ENCODE assay signal across 34 cellular contexts in the genomic region with DNA sequence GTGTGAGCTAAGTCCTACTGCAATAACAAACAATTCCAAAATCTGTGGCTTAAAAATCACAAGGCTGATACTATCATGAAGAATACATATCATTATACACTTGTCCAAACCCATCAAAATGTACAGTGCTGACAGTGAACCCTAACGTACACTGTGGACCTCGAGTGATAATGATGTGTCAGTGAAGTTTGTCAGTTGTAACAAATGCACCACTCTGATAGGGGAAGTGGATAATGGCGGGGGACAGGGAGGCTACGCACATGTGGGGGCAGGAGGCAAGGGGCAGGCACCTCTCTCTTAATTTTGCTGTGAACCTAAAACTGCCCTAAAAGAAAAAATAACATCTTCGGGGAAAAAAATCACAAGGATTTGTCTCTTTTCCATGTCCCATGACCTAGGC.
A peak's percentile ranks its signal among the peaks of the same experiment; 100 is the strongest.
DNase-seq lines count a peak whose midpoint lies in the region; ATAC-seq, FAIRE-seq and TF ChIP-seq lines count a peak whose summit lies in the region.
"Had no signal": no experiment of that assay in that cellular context is flagged by ENCODE, and none has a peak within 500 bp of the region (broad histone marks: within the 10 kb centered on the region; RNA-seq: fewer than 3 reads in every experiment).

No MANE protein-coding gene starts in this region.

- no peak for TF ChIP-seq CTCF in K562 (IDR thresholded peaks at IDR 0.05 in 2 of 3, conservative IDR thresholded peaks at IDR 0.05 in 1 of 3; ENCODE audit: insufficient read depth in 2 of 3, low read depth in 1 of 3, low read length in 3 of 3)

- in situ Hi-C loops in K562 (cut with MboI): no loop called here

- H3K27ac ChIP-seq in Karpas-422 (ENCODE audit: low read length): peak overlapping the region; percentile 36
- no peak overlapping the region for H3K27ac ChIP-seq in K562 (ENCODE audit: extremely low read depth, low read depth, low read length)
- H3K27ac ChIP-seq: 22Rv1; A549; BLaER1; BLaER1 treated with 17β-estradiol and CSF1 and Interleukin-3, amounts not matched to agents 10 nM and 100 nM; C4-2B had no signal

- TF ChIP-seq POLR2A in GM12891 (IDR thresholded peaks at IDR 0.05; ENCODE audit: low read depth, low read length) (no peak), K562 (conservative IDR thresholded peaks at IDR 0.05) (no peak)

- peak overlapping the region; percentile 5 for H3K4me2 ChIP-seq in Karpas-422 (ENCODE audit: low read depth, low read length, poor library complexity, severe bottlenecking)
- no peak overlapping the region for H3K4me2 ChIP-seq in K562 (ENCODE audit: insufficient read depth, low read length)
- H3K4me2 ChIP-seq: A549 had no signal

- intact Hi-C loops in K562 (cut with micrococcal nuclease): no loop called here

- POLR2A ChIA-PET in K562 (lab: Yijun Ruan, JAX): no interaction called here

- H3K9ac ChIP-seq in Karpas-422 (ENCODE audit: low read length) (no peak overlapping the region), K562 (ENCODE audit: insufficient read depth in 1 of 2, low read depth in 2 of 2, low read length in 2 of 2) (no peak overlapping the region)
- H3K9ac ChIP-seq: BLaER1; BLaER1 treated with 17β-estradiol and CSF1 and Interleukin-3, amounts not matched to agents 10 nM and 100 nM had no signal

- H3K9me1 ChIP-seq in K562 (ENCODE audit: control insufficient read depth, insufficient read depth, low read length): no peaks in the 10 kb centered on the region

- no peaks in the 10 kb centered on the region for H4K20me1 ChIP-seq in Karpas-422 (ENCODE audit: insufficient read depth, low read depth, low read length)
- no peaks in the 10 kb centered on the region; the same call in 1 of the 2 replicates for H4K20me1 ChIP-seq in K562 (replicated peaks; ENCODE audit: control insufficient read depth, insufficient read depth, low read length)
- H4K20me1 ChIP-seq: BLaER1 had no signal

- no peak for TF ChIP-seq RAD21 in K562 (CRISPR knock-in tag; conservative IDR thresholded peaks at IDR 0.05 in 1 of 2, IDR thresholded peaks at IDR 0.05 in 1 of 2)

- BruUV-seq in K562 (replicated peaks; lab: Mats Ljungman, UMichigan): no TSS peak

- H3K27me3 ChIP-seq in Karpas-422 (ENCODE audit: low read length) (no peaks in the 10 kb centered on the region), K562 (ENCODE audit: control insufficient read depth in 2 of 2, insufficient read depth in 2 of 2, low read length in 2 of 2) (no peaks in the 10 kb centered on the region)
- H3K27me3 ChIP-seq: BE2C; BLaER1; BLaER1 treated with 17β-estradiol and CSF1 and Interleukin-3, amounts not matched to agents 10 nM and 100 nM had no signal

- 20% methylated on average over 5 of the region's 5 CpGs for WGBS in K562 (ENCODE audit: insufficient coverage, low coverage, missing lambda C conversion rate)

- H3K4me1 ChIP-seq in Karpas-422 (ENCODE audit: low read length) (peaks cover 54% of the 10 kb centered on the region), K562 (replicated peaks in 1 of 2; ENCODE audit: control insufficient read depth in 2 of 2, insufficient read depth in 2 of 2, low read length in 2 of 2) (peaks cover 0 to 3% of the 10 kb centered on the region in 2 experiments; a peak in 2 of 5 replicates)
- H3K4me1 ChIP-seq: A549, Caco-2 had no signal

- H3K36me3 ChIP-seq in Karpas-422 (ENCODE audit: insufficient read depth, low read length) (no peaks in the 10 kb centered on the region), K562 (ENCODE audit: control insufficient read depth, insufficient read depth, low read length) (peaks cover 4% of the 10 kb centered on the region; the same call in 1 of the 3 replicates)
- H3K36me3 ChIP-seq: BE2C had no signal

- H3K9me3 ChIP-seq in Karpas-422 (ENCODE audit: low read length): no peaks in the 10 kb centered on the region
- H3K9me3 ChIP-seq in K562 (replicated peaks; ENCODE audit: control insufficient read depth, insufficient read depth, low read depth, low read length): no peaks in the 10 kb centered on the region
- H3K9me3 ChIP-seq: A549, BE2C, Caco-2 had no signal

- CTCF ChIA-PET in K562 (lab: Yijun Ruan, JAX; ENCODE audit: low intra/inter-chr PET ratio): no interaction called here

- H2AFZ ChIP-seq in Karpas-422 (ENCODE audit: low read length) (no peak overlapping the region), K562 (ENCODE audit: low read depth, low read length) (no peak overlapping the region)

- peak; percentile 55; the same call in 2 of the 3 replicates for ATAC-seq in K562
- ATAC-seq: A549; CD8-positive, alpha-beta T cell had no signal

- TF ChIP-seq EP300 in K562 (IDR thresholded peaks at IDR 0.05; ENCODE audit: low read length): no peak

- H3K4me3 ChIP-seq in Karpas-422 (ENCODE audit: low read length): no peak overlapping the region
- no peak overlapping the region for H3K4me3 ChIP-seq in K562
- H3K4me3 ChIP-seq: A549; BLaER1; BLaER1 treated with 17β-estradiol and CSF1 and Interleukin-3, amounts not matched to agents 10 nM and 100 nM had no signal

- DNase-seq in GM12891 (ENCODE audit: insufficient read length, low spot score) (no peak), HTR-8/SVneo (ENCODE audit: insufficient read length, low spot score) (no peak), Karpas-422 (no peak), K562 (ENCODE audit: extremely low read depth in 1 of 4, low spot score in 3 of 4) (peak in 1 of 4 experiments; percentile 17), NCI-H1092 treated with DMSO at 0.1 percent for 48 hours (lab: John Stamatoyannopoulos, UW) (no peak), DMS79 treated with DMSO at 0.1 percent for 48 hours (lab: John Stamatoyannopoulos, UW) (no peak), mucosa of gallbladder (ENCODE audit: low spot score) (no peak)
- DNase-seq in stimulated activated CD4-positive, alpha-beta T cell treated with anti-CD3 and anti-CD28 coated beads, Interleukin-4, amount 100 ng/mL, for 4 hours: no peak
- DNase-seq: 8988T; ACHN; AML-193; BE2C; C1 segment of cervical spinal cord; Caco-2; Calu3; CD4-positive, alpha-beta memory T cell; CD4-positive, alpha-beta T cell; CD4-positive, CD25-positive, alpha-beta regulatory T cell; CD8-positive, alpha-beta memory T cell; CD8-positive, alpha-beta T cell; COR-L47; DMS 273 treated with DMSO at 0.1 percent for 48 hours; DMS153; DMS53; DMS79; DND-41; EL had no signal

- H3K9me2 ChIP-seq in Karpas-422 (replicated peaks; ENCODE audit: insufficient read depth, low read length): no peaks in the 10 kb centered on the region

- FAIRE-seq in GM12891 (lab: Jason Lieb, UNC) (peak; percentile 45), HTR-8/SVneo (lab: Jason Lieb, UNC) (peak; percentile 20), K562 (lab: Jason Lieb, UNC) (no peak)
- FAIRE-seq: A204.1, A549, D721Med had no signal

- H3K79me2 ChIP-seq in Karpas-422 (ENCODE audit: low read length) (no peaks in the 10 kb centered on the region), K562 (ENCODE audit: control insufficient read depth, insufficient read depth, low read length) (no peaks in the 10 kb centered on the region)

TF ChIP-seq in GM12891, 5 proteins besides CTCF, POLR2A, EP300 and RAD21:
- TF ChIP-seq POLR2AphosphoS5 (IDR thresholded peaks at IDR 0.05; ENCODE audit: low read depth, low read length): no peak
- no peak for TF ChIP-seq TAF1 (IDR thresholded peaks at IDR 0.05; ENCODE audit: low read depth, low read length)
- TF ChIP-seq POU2F2 (IDR thresholded peaks at IDR 0.05; ENCODE audit: low read depth, low read length): no peak
- no peak for TF ChIP-seq PAX5 (IDR thresholded peaks at IDR 0.05; ENCODE audit: insufficient read depth, low read length, severe bottlenecking)
- TF ChIP-seq SPI1 (IDR thresholded peaks at IDR 0.05; ENCODE audit: low read depth, low read length): no peak

TF ChIP-seq in K562, 482 proteins besides CTCF, POLR2A, EP300 and RAD21:
- peak; percentile 2 for TF ChIP-seq MEIS2 (IDR thresholded peaks at IDR 0.05; ENCODE audit: partially characterized antibody)
- peak; percentile 45; the same call in 1 of the 2 replicates for TF ChIP-seq CBFA2T3 (IDR thresholded peaks at IDR 0.05)
- TF ChIP-seq, protein P1, sequence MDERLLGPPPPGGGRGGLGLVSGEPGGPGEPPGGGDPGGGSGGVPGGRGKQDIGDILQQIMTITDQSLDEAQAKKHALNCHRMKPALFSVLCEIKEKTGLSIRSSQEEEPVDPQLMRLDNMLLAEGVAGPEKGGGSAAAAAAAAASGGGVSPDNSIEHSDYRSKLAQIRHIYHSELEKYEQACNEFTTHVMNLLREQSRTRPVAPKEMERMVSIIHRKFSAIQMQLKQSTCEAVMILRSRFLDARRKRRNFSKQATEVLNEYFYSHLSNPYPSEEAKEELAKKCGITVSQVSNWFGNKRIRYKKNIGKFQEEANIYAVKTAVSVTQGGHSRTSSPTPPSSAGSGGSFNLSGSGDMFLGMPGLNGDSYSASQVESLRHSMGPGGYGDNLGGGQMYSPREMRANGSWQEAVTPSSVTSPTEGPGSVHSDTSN (CRISPR knock-in tag; IDR thresholded peaks at IDR 0.05; ENCODE audit: low read depth): no peak
- TF ChIP-seq, protein P1 (tag; conservative IDR thresholded peaks at IDR 0.05; ENCODE audit: low read depth): 0 out of 2 replicates have a peak, but pooled peaks have one; percentile 32
- TF ChIP-seq ZNF431 (CRISPR knock-in tag; IDR thresholded peaks at IDR 0.05): no peak
- 0 out of 2 replicates have a peak, but pooled peaks have one; percentile 27 for TF ChIP-seq TEAD4 (IDR thresholded peaks at IDR 0.05; ENCODE audit: low read length)
- TF ChIP-seq TEAD4 (CRISPR knock-in tag; IDR thresholded peaks at IDR 0.05; ENCODE audit: borderline replicate concordance): no peak
- no peak for TF ChIP-seq KHSRP (IDR thresholded peaks at IDR 0.05)
- no peak for TF ChIP-seq GTF2A2 (tag; IDR thresholded peaks at IDR 0.05)
- TF ChIP-seq CBFA2T2 (conservative IDR thresholded peaks at IDR 0.05): 0 out of 2 replicates have a peak, but pooled peaks have one; percentile 10
- peak; percentile 59; the same call in 1 of the 2 replicates for TF ChIP-seq SPI1 (IDR thresholded peaks at IDR 0.05; ENCODE audit: borderline replicate concordance, low read depth, low read length)
- TF ChIP-seq L3MBTL2 (IDR thresholded peaks at IDR 0.05): no peak
- TF ChIP-seq TCF3 (CRISPR knock-in tag; IDR thresholded peaks at IDR 0.05): peak; percentile 31; the same call in 1 of the 2 replicates
- TF ChIP-seq ZNF282 (CRISPR knock-in tag; IDR thresholded peaks at IDR 0.05): no peak
